In genomic region chr7:152857272-152857671, GRCh38 we compare ENCODE assay signal across 8 cellular contexts.
"Had no signal": no experiment of that assay in that cellular context is flagged by ENCODE, and none has a peak within 500 bp of the region (broad histone marks: within the 10 kb centered on the region; RNA-seq: fewer than 3 reads in every experiment).

No MANE protein-coding gene starts in this region.

- H3K27ac Mint-ChIP-seq: HFFc6 had no signal

- DNase-seq: GM23248, GOT3, H7, HFFc6, IMR-90 had no signal

- H3K9me3 Mint-ChIP-seq: HFFc6 had no signal

- H3K4me1 ChIP-seq: HAP-1 had no signal

- FAIRE-seq: HTR-8/SVneo, K562 had no signal

- H3K4me3 ChIP-seq: GM23248, HAP-1, K562 had no signal

- H2AFZ ChIP-seq: GM23248 had no signal

- H3K9me3 ChIP-seq: HAP-1 had no signal

- H3K4me3 Mint-ChIP-seq: HFFc6 had no signal

- H3K36me3 ChIP-seq: HAP-1 had no signal

- H3K27ac ChIP-seq: GM23248 had no signal

- H3K9ac ChIP-seq: GM23248 had no signal
